Comparison of ENCODE assay signal across 7 cellular contexts in genomic region chr3:37788965-37789364, GRCh38.
DNase-seq lines count a peak whose midpoint lies in the region; ATAC-seq and TF ChIP-seq lines count a peak whose summit lies in the region.
"Not testable (repeated sequence)": the region's sequence is repeated elsewhere in the genome, so short reads cannot be mapped to it uniquely, and the experiment has no call there.

No MANE protein-coding gene starts in this region.

- DNase-seq in CD4-positive, alpha-beta T cell; activated CD4-positive, alpha-beta T cell treated with anti-CD3 and anti-CD28 coated beads, Interleukin-2, amount 10 ng/mL, durations not matched to agents 24 days and 14 days; activated T-helper 1 cell treated with anti-CD3 and anti-CD28 coated beads, Interleukin-12 subunit alpha, Interleukin-12 subunit beta, Interleukin-2, Interleukin-4 antibody, amounts not matched to agents 30 ng/mL and 10 ng/mL and 1 ng/mL, durations not matched to agents 14 hours and 24 hours and 36 hours (ENCODE audit: low spot score); activated naive CD8-positive, alpha-beta T cell treated with anti-CD3 and anti-CD28 coated beads, Interleukin-2, amount 10 ng/mL, durations not matched to agents 7 days and 5 days; immature natural killer cell; sigmoid colon: not testable (repeated sequence)
- DNase-seq in OCI-M1 (lab: John Stamatoyannopoulos, UW), result peak; percentile 49

- WGBS in sigmoid colon, 2 donors, result 54 to 66% methylated on average over 2 of the region's 2 CpGs

- H3K4me1 ChIP-seq in sigmoid colon, result peaks cover 0 to 24% (median 20%) of the 10 kb centered on the region in 4 donors

- H3K27me3 Mint-ChIP-seq in CD4-positive, alpha-beta T cell; activated CD4-positive, alpha-beta T cell treated with anti-CD3 and anti-CD28 coated beads, Interleukin-2, amount 10 ng/mL, durations not matched to agents 24 days and 14 days; activated T-helper 1 cell treated with anti-CD3 and anti-CD28 coated beads, Interleukin-12 subunit alpha, Interleukin-12 subunit beta, Interleukin-2, Interleukin-4 antibody, amounts not matched to agents 30 ng/mL and 10 ng/mL and 1 ng/mL, durations not matched to agents 14 hours and 24 hours and 36 hours (ENCODE audit: insufficient read depth); activated naive CD8-positive, alpha-beta T cell treated with anti-CD3 and anti-CD28 coated beads, Interleukin-2, amount 10 ng/mL, durations not matched to agents 7 days and 5 days: not testable (repeated sequence)
- peaks cover 0 to 10% (median 4%) of the 10 kb centered on the region in 3 donors for H3K27me3 Mint-ChIP-seq in immature natural killer cell (ENCODE audit: low read depth in 3 of 3)

- POLR2A ChIA-PET in CD4-positive, alpha-beta T cell (lab: Charles Lee); activated naive CD8-positive, alpha-beta T cell treated with anti-CD3 and anti-CD28 coated beads, Interleukin-2, amount 10 ng/mL, durations not matched to agents 7 days and 5 days (lab: Charles Lee): not testable (repeated sequence)

- TF ChIP-seq POLR2A in sigmoid colon (IDR thresholded peaks at IDR 0.05), result not testable (repeated sequence)

- not testable (repeated sequence) for H3K9me3 ChIP-seq in CD4-positive, alpha-beta T cell (ENCODE audit: control insufficient read depth, low read length); sigmoid colon

- H3K4me3 Mint-ChIP-seq in CD4-positive, alpha-beta T cell, result peak overlapping the region; percentile 5
- H3K4me3 Mint-ChIP-seq in activated CD4-positive, alpha-beta T cell treated with anti-CD3 and anti-CD28 coated beads, Interleukin-2, amount 10 ng/mL, durations not matched to agents 24 days and 14 days, result peak overlapping the region; percentile 29
- H3K4me3 Mint-ChIP-seq in activated T-helper 1 cell treated with anti-CD3 and anti-CD28 coated beads, Interleukin-12 subunit alpha, Interleukin-12 subunit beta, Interleukin-2, Interleukin-4 antibody, amounts not matched to agents 30 ng/mL and 10 ng/mL and 1 ng/mL, durations not matched to agents 14 hours and 24 hours and 36 hours, result peak overlapping the region; percentile 33
- peak overlapping the region; percentile 11 for H3K4me3 Mint-ChIP-seq in activated naive CD8-positive, alpha-beta T cell treated with anti-CD3 and anti-CD28 coated beads, Interleukin-2, amount 10 ng/mL, durations not matched to agents 7 days and 5 days
- peak overlapping the region in 3 of 5 donors; percentile 12 to 36 (median 31) for H3K4me3 Mint-ChIP-seq in immature natural killer cell

- H3K36me3 Mint-ChIP-seq in CD4-positive, alpha-beta T cell (ENCODE audit: low read depth); activated CD4-positive, alpha-beta T cell treated with anti-CD3 and anti-CD28 coated beads, Interleukin-2, amount 10 ng/mL, durations not matched to agents 24 days and 14 days (ENCODE audit: low read depth); activated T-helper 1 cell treated with anti-CD3 and anti-CD28 coated beads, Interleukin-12 subunit alpha, Interleukin-12 subunit beta, Interleukin-2, Interleukin-4 antibody, amounts not matched to agents 30 ng/mL and 10 ng/mL and 1 ng/mL, durations not matched to agents 14 hours and 24 hours and 36 hours (ENCODE audit: low read depth); activated naive CD8-positive, alpha-beta T cell treated with anti-CD3 and anti-CD28 coated beads, Interleukin-2, amount 10 ng/mL, durations not matched to agents 7 days and 5 days; immature natural killer cell: not testable (repeated sequence)

- not testable (repeated sequence) for H3K9me3 Mint-ChIP-seq in CD4-positive, alpha-beta T cell; activated CD4-positive, alpha-beta T cell treated with anti-CD3 and anti-CD28 coated beads, Interleukin-2, amount 10 ng/mL, durations not matched to agents 24 days and 14 days; activated T-helper 1 cell treated with anti-CD3 and anti-CD28 coated beads, Interleukin-12 subunit alpha, Interleukin-12 subunit beta, Interleukin-2, Interleukin-4 antibody, amounts not matched to agents 30 ng/mL and 10 ng/mL and 1 ng/mL, durations not matched to agents 14 hours and 24 hours and 36 hours; activated naive CD8-positive, alpha-beta T cell treated with anti-CD3 and anti-CD28 coated beads, Interleukin-2, amount 10 ng/mL, durations not matched to agents 7 days and 5 days; immature natural killer cell

- CTCF ChIA-PET in CD4-positive, alpha-beta T cell (lab: Charles Lee), result not testable (repeated sequence)

- intact Hi-C loops in CD4-positive, alpha-beta T cell (cut with DNase I, micrococcal nuclease); activated CD4-positive, alpha-beta T cell treated with anti-CD3 and anti-CD28 coated beads, Interleukin-2, amount 10 ng/mL, durations not matched to agents 24 days and 14 days (cut with micrococcal nuclease); activated T-helper 1 cell treated with anti-CD3 and anti-CD28 coated beads, Interleukin-12 subunit alpha, Interleukin-12 subunit beta, Interleukin-2, Interleukin-4 antibody, amounts not matched to agents 30 ng/mL and 10 ng/mL and 1 ng/mL, durations not matched to agents 14 hours and 24 hours and 36 hours (cut with micrococcal nuclease): not testable (repeated sequence)
- intact Hi-C loops in sigmoid colon (cut with DNase I), result loop anchor here (10.0 kb wide), 2 partner anchors 464 to 1596 kb away; partner anchors contain the start of gene SLC25A38

- H3K36me3 ChIP-seq in sigmoid colon, result peaks cover 0 to 16% (median 0%) of the 10 kb centered on the region in 4 donors

- not testable (repeated sequence) for H3K27ac Mint-ChIP-seq in CD4-positive, alpha-beta T cell; activated CD4-positive, alpha-beta T cell treated with anti-CD3 and anti-CD28 coated beads, Interleukin-2, amount 10 ng/mL, durations not matched to agents 24 days and 14 days; activated T-helper 1 cell treated with anti-CD3 and anti-CD28 coated beads, Interleukin-12 subunit alpha, Interleukin-12 subunit beta, Interleukin-2, Interleukin-4 antibody, amounts not matched to agents 30 ng/mL and 10 ng/mL and 1 ng/mL, durations not matched to agents 14 hours and 24 hours and 36 hours; activated naive CD8-positive, alpha-beta T cell treated with anti-CD3 and anti-CD28 coated beads, Interleukin-2, amount 10 ng/mL, durations not matched to agents 7 days and 5 days; immature natural killer cell

- ATAC-seq in CD4-positive, alpha-beta T cell (ENCODE audit: poor library complexity); activated naive CD8-positive, alpha-beta T cell treated with anti-CD3 and anti-CD28 coated beads, Interleukin-2, amount 10 ng/mL, durations not matched to agents 7 days and 5 days (ENCODE audit: low read depth): not testable (repeated sequence)

- peak overlapping the region in 2 of 4 donors; percentile 10 to 16 for H3K4me3 ChIP-seq in sigmoid colon

- TF ChIP-seq CTCF in CD4-positive, alpha-beta T cell (IDR thresholded peaks at IDR 0.05); sigmoid colon (IDR thresholded peaks at IDR 0.05): not testable (repeated sequence)

- TF ChIP-seq EP300 in sigmoid colon (IDR thresholded peaks at IDR 0.05), result not testable (repeated sequence)

- H3K27me3 ChIP-seq in CD4-positive, alpha-beta T cell (ENCODE audit: control insufficient read depth, insufficient read depth, low read length); sigmoid colon: not testable (repeated sequence)

- peaks cover 23% of the 10 kb centered on the region for H3K4me1 Mint-ChIP-seq in CD4-positive, alpha-beta T cell (ENCODE audit: low read depth)
- H3K4me1 Mint-ChIP-seq in activated CD4-positive, alpha-beta T cell treated with anti-CD3 and anti-CD28 coated beads, Interleukin-2, amount 10 ng/mL, durations not matched to agents 24 days and 14 days, result peaks cover 11% of the 10 kb centered on the region
- not testable (repeated sequence) for H3K4me1 Mint-ChIP-seq in activated T-helper 1 cell treated with anti-CD3 and anti-CD28 coated beads, Interleukin-12 subunit alpha, Interleukin-12 subunit beta, Interleukin-2, Interleukin-4 antibody, amounts not matched to agents 30 ng/mL and 10 ng/mL and 1 ng/mL, durations not matched to agents 14 hours and 24 hours and 36 hours (ENCODE audit: low read depth); immature natural killer cell
- H3K4me1 Mint-ChIP-seq in activated naive CD8-positive, alpha-beta T cell treated with anti-CD3 and anti-CD28 coated beads, Interleukin-2, amount 10 ng/mL, durations not matched to agents 7 days and 5 days, result peaks cover 13% of the 10 kb centered on the region

- not testable (repeated sequence) for H3K27ac ChIP-seq in CD4-positive, alpha-beta T cell (ENCODE audit: low read depth, low read length)
- peak overlapping the region; percentile 14 to 72 (median 60) for H3K27ac ChIP-seq in sigmoid colon
